ENCODE assay signal across 8 cellular contexts in genomic region chr3:49158108-49158709, GRCh38. TPM values are rescaled to one million over a fixed set of nuclear protein-coding genes. Genes with fewer than 3 reads are reported as not detected.
DNase-seq lines count a peak whose midpoint lies in the region; ATAC-seq lines count a peak whose summit lies in the region.

No MANE protein-coding gene starts in this region.

- intact Hi-C loops in activated naive CD4-positive, alpha-beta T cell treated with anti-CD3 and anti-CD28 coated beads for 36 hours (cut with micrococcal nuclease), result loop anchor here (1.0 to 2.0 kb wide), 4 partner anchors 63 to 421 kb away; partner anchors contain the start of genes IMPDH2 and QRICH1

- H3K9me3 Mint-ChIP-seq in activated naive CD4-positive, alpha-beta T cell treated with anti-CD3 and anti-CD28 coated beads for 36 hours, result no peaks in the 10 kb centered on the region
- H3K9me3 Mint-ChIP-seq in stimulated activated effector memory CD8-positive, alpha-beta T cell treated with anti-CD3 and anti-CD28 coated beads, Interleukin-12 subunit alpha, Interleukin-12 subunit beta, amount 100 ng/mL, for 72 hours, result no peaks in the 10 kb centered on the region

- peak; percentile 76 for ATAC-seq in stimulated activated effector memory CD8-positive, alpha-beta T cell treated with anti-CD3 and anti-CD28 coated beads, Interleukin-12 subunit alpha, Interleukin-12 subunit beta, amount 100 ng/mL, for 72 hours
- no peak for ATAC-seq in HG02759 (IDR thresholded peaks at IDR 0.05; ENCODE audit: unreplicated experiment)

- CTCF ChIA-PET in activated naive CD4-positive, alpha-beta T cell treated with anti-CD3 and anti-CD28 coated beads for 36 hours (lab: Charles Lee), result interaction anchor here (1.0 to 4.4 kb wide), 5 partner anchors 12 to 182 kb away, joined by 3 to 28 read pairs (median 6); partner anchors contain the start of genes KLHDC8B and USP4

- peaks cover 10% of the 10 kb centered on the region for H3K4me1 Mint-ChIP-seq in activated naive CD4-positive, alpha-beta T cell treated with anti-CD3 and anti-CD28 coated beads for 36 hours (ENCODE audit: low read depth)
- peaks cover 16% of the 10 kb centered on the region for H3K4me1 Mint-ChIP-seq in stimulated activated effector memory CD8-positive, alpha-beta T cell treated with anti-CD3 and anti-CD28 coated beads, Interleukin-12 subunit alpha, Interleukin-12 subunit beta, amount 100 ng/mL, for 72 hours

- peak; percentile 35 for DNase-seq in NCI-H2196 (lab: John Stamatoyannopoulos, UW; ENCODE audit: unreplicated experiment)
- DNase-seq in NCI-H2196 treated with DMSO at 0.1 percent for 48 hours (lab: John Stamatoyannopoulos, UW; ENCODE audit: unreplicated experiment), result no peak
- peak; percentile 63 for DNase-seq in RKO (ENCODE audit: low spot score)
- peak; percentile 85 for DNase-seq in activated naive CD4-positive, alpha-beta T cell treated with anti-CD3 and anti-CD28 coated beads for 36 hours
- DNase-seq in kidney glomerular epithelial cell (lab: John Stamatoyannopoulos, UW), result peak; percentile 18
- peak; percentile 30 to 65 for DNase-seq in stimulated activated effector memory CD8-positive, alpha-beta T cell treated with anti-CD3 and anti-CD28 coated beads, Interleukin-12 subunit alpha, Interleukin-12 subunit beta, amount 100 ng/mL, for 72 hours (ENCODE audit: low spot score in 2 of 2)
- DNase-seq in HPDE6-E6E7 (ENCODE audit: extremely low spot score), result no peak

- H3K27ac Mint-ChIP-seq in activated naive CD4-positive, alpha-beta T cell treated with anti-CD3 and anti-CD28 coated beads for 36 hours, result no peak overlapping the region
- H3K27ac Mint-ChIP-seq in stimulated activated effector memory CD8-positive, alpha-beta T cell treated with anti-CD3 and anti-CD28 coated beads, Interleukin-12 subunit alpha, Interleukin-12 subunit beta, amount 100 ng/mL, for 72 hours, result peak overlapping the region; percentile 41

- H3K36me3 Mint-ChIP-seq in activated naive CD4-positive, alpha-beta T cell treated with anti-CD3 and anti-CD28 coated beads for 36 hours (ENCODE audit: low read depth), result no peaks in the 10 kb centered on the region
- peaks cover 17% of the 10 kb centered on the region for H3K36me3 Mint-ChIP-seq in stimulated activated effector memory CD8-positive, alpha-beta T cell treated with anti-CD3 and anti-CD28 coated beads, Interleukin-12 subunit alpha, Interleukin-12 subunit beta, amount 100 ng/mL, for 72 hours

- H3K27me3 Mint-ChIP-seq in activated naive CD4-positive, alpha-beta T cell treated with anti-CD3 and anti-CD28 coated beads for 36 hours (ENCODE audit: low read depth), result no peaks in the 10 kb centered on the region

- H3K4me3 Mint-ChIP-seq in activated naive CD4-positive, alpha-beta T cell treated with anti-CD3 and anti-CD28 coated beads for 36 hours, result no peak overlapping the region
- no peak overlapping the region for H3K4me3 Mint-ChIP-seq in stimulated activated effector memory CD8-positive, alpha-beta T cell treated with anti-CD3 and anti-CD28 coated beads, Interleukin-12 subunit alpha, Interleukin-12 subunit beta, amount 100 ng/mL, for 72 hours

RNA-seq across cellular contexts. Expression of gene CCDC71, which starts 7.9 kb away (rescaled TPM):
- 10 to 100 TPM; 11.8 to 12.8 TPM for total RNA-seq in activated naive CD4-positive, alpha-beta T cell treated with anti-CD3 and anti-CD28 coated beads for 36 hours

RNA-seq across cellular contexts. Expression of gene KLHDC8B, which starts 13.2 kb away (rescaled TPM):
- total RNA-seq in activated naive CD4-positive, alpha-beta T cell treated with anti-CD3 and anti-CD28 coated beads for 36 hours, result 1 to 10 TPM; 1.8 to 2.4 TPM

RNA-seq across cellular contexts. Expression of gene LAMB2, which starts 25.4 kb away (rescaled TPM):
- total RNA-seq in activated naive CD4-positive, alpha-beta T cell treated with anti-CD3 and anti-CD28 coated beads for 36 hours, result not detected

RNA-seq across cellular contexts. Expression of gene USP19, which starts 37.6 kb away (rescaled TPM):
- 10 to 100 TPM; 44.3 to 46.5 TPM for total RNA-seq in activated naive CD4-positive, alpha-beta T cell treated with anti-CD3 and anti-CD28 coated beads for 36 hours

RNA-seq across cellular contexts. Expression of gene QARS1, which starts 53.7 kb away (rescaled TPM):
- 100 to 1,000 TPM; 265 to 281 TPM for total RNA-seq in activated naive CD4-positive, alpha-beta T cell treated with anti-CD3 and anti-CD28 coated beads for 36 hours

Comparison
In these comparisons a context has a peak if more than half of its experiments do, and no peak if none do; other contexts are left out.
1. DNase-seq: peak in NCI-H2196 (single experiment), RKO (single experiment), activated naive CD4-positive, alpha-beta T cell treated with anti-CD3 and anti-CD28 coated beads for 36 hours (single experiment), kidney glomerular epithelial cell (single experiment) and stimulated activated effector memory CD8-positive, alpha-beta T cell treated with anti-CD3 and anti-CD28 coated beads, Interleukin-12 subunit alpha, Interleukin-12 subunit beta, amount 100 ng/mL, for 72 hours (2 of 2); none in NCI-H2196 treated with DMSO at 0.1 percent for 48 hours (single experiment) and HPDE6-E6E7 (single experiment).